ENCODE assay signal across 1 cellular context in the genomic region with DNA sequence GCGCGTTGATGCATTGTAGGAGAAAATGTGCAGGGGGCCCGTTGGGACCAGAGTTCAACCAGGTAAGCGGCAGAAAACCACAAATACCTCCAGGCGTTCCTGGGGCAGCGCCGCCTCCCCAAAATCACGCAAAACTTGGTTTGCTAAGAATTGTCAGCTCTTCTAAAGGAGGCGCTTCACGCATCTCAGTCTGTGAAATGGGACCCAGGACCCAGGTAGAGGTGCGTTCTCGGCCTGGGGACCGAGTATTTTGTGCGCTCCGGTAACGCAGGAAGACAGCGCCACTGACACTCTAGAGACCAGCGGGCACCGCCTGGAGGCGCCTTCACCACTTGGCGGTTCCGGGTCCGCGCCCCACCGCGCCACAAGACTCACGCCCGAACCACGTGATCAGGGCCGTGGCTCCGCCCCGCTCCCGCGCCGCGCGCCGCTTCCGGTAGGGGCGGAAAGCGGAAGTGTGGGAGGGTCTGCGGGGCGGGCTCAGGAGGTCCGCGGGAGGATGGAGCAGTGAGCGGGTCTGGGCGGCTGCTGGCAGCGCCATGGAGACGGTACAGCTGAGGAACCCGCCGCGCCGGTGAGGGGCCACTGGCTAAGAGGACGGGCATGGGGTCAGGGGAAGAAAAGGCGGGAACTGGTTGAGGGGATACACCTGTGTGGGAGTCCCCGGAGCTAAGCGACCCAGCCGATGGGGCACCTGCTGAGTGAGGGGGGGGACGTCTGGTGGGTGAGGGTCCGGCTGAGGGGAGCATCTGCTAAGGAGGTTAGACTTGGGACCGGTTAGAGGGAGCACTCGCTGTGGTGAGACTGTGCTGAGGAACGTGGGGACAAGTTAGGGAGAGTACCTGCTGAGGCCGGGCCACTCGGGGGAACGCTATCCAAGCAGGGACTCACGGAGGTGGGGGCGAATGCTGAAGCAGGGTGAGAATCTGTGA.
TF ChIP-seq lines count a peak whose summit lies in the region.

STK4 (plus strand) TSS at position 483 of the 932 bp plus-strand sequence; CDS start at position 540, 57 bp downstream.

TF ChIP-seq in HepG2, 621 proteins besides CTCF, POLR2A, EP300 and RAD21 (continued from another document and continues in another):
- TF ChIP-seq THAP9 (CRISPR knock-in tag; IDR thresholded peaks at IDR 0.05; ENCODE audit: borderline replicate concordance), result peak; percentile 96
- peak; percentile 54; the same call in 1 of the 2 replicates for TF ChIP-seq ZNF3 (CRISPR knock-in tag; IDR thresholded peaks at IDR 0.05)
- TF ChIP-seq, protein P1, sequence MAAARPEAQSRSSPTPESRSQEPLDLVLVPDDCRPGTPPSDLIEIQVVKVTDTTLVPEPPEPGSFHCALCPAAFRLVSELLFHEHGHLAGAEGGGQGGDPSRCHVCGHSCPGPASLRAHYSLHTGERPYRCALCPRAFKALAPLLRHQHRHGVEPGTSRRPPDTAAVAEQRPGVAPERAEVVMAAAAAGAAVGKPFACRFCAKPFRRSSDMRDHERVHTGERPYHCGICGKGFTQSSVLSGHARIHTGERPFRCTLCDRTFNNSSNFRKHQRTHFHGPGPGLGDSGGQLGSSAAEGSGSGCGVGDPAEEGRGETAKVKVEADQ (CRISPR knock-in tag; IDR thresholded peaks at IDR 0.05; ENCODE audit: borderline replicate concordance), result peak; percentile 100
- peak; percentile 92; the same call in 1 of the 2 replicates for TF ChIP-seq MTA1 (CRISPR knock-in tag; IDR thresholded peaks at IDR 0.05; ENCODE audit: borderline replicate concordance)
- peak; percentile 96 for TF ChIP-seq ZNF33B (CRISPR knock-in tag; IDR thresholded peaks at IDR 0.05)
- peak; percentile 96 for TF ChIP-seq IRF2 (CRISPR knock-in tag; IDR thresholded peaks at IDR 0.05)
- TF ChIP-seq ZFP62 (CRISPR knock-in tag; IDR thresholded peaks at IDR 0.05), result no peak
- TF ChIP-seq ISX (CRISPR knock-in tag; conservative IDR thresholded peaks at IDR 0.05), result no peak
- TF ChIP-seq YEATS4 (CRISPR knock-in tag; IDR thresholded peaks at IDR 0.05; ENCODE audit: borderline replicate concordance), result peak; percentile 97
- TF ChIP-seq SSRP1 (CRISPR knock-in tag; IDR thresholded peaks at IDR 0.05), result peak; percentile 68; the same call in 1 of the 2 replicates
- peak; percentile 91 for TF ChIP-seq HDAC2 (CRISPR knock-in tag; IDR thresholded peaks at IDR 0.05)
- peak; percentile 74 for TF ChIP-seq RARA (CRISPR knock-in tag; IDR thresholded peaks at IDR 0.05)
- TF ChIP-seq CC2D1A (CRISPR knock-in tag; IDR thresholded peaks at IDR 0.05), result peak; percentile 96
- peak; percentile 43; the same call in 1 of the 2 replicates for TF ChIP-seq ZNF180 (CRISPR knock-in tag; IDR thresholded peaks at IDR 0.05; ENCODE audit: borderline replicate concordance, low read depth)
- peak; percentile 92 for TF ChIP-seq MEIS2 (CRISPR knock-in tag; IDR thresholded peaks at IDR 0.05)
- peak; percentile 13; the same call in 1 of the 2 replicates for TF ChIP-seq FOSL1 (CRISPR knock-in tag; IDR thresholded peaks at IDR 0.05; ENCODE audit: borderline replicate concordance)
- peak; percentile 76 for TF ChIP-seq ZNF253 (CRISPR knock-in tag; IDR thresholded peaks at IDR 0.05; ENCODE audit: borderline replicate concordance)
- TF ChIP-seq ZNF101 (CRISPR knock-in tag; IDR thresholded peaks at IDR 0.05; ENCODE audit: borderline replicate concordance, low read depth), result no peak
- TF ChIP-seq ZNF740 (CRISPR knock-in tag; IDR thresholded peaks at IDR 0.05), result peak; percentile 77; the same call in 1 of the 2 replicates
- TF ChIP-seq SETDB1 (CRISPR knock-in tag; IDR thresholded peaks at IDR 0.05; ENCODE audit: borderline replicate concordance), result peak; percentile 72; the same call in 1 of the 2 replicates
- no peak for TF ChIP-seq ADNP (CRISPR knock-in tag; IDR thresholded peaks at IDR 0.05)
- 0 out of 2 replicates have a peak, but pooled peaks have one; percentile 66 for TF ChIP-seq HNRNPUL1 (IDR thresholded peaks at IDR 0.05; ENCODE audit: low read depth, low read length)
- peak; percentile 90; the same call in 1 of the 2 replicates for TF ChIP-seq ZNF441 (CRISPR knock-in tag; IDR thresholded peaks at IDR 0.05; ENCODE audit: borderline replicate concordance)
- TF ChIP-seq, protein P2, sequence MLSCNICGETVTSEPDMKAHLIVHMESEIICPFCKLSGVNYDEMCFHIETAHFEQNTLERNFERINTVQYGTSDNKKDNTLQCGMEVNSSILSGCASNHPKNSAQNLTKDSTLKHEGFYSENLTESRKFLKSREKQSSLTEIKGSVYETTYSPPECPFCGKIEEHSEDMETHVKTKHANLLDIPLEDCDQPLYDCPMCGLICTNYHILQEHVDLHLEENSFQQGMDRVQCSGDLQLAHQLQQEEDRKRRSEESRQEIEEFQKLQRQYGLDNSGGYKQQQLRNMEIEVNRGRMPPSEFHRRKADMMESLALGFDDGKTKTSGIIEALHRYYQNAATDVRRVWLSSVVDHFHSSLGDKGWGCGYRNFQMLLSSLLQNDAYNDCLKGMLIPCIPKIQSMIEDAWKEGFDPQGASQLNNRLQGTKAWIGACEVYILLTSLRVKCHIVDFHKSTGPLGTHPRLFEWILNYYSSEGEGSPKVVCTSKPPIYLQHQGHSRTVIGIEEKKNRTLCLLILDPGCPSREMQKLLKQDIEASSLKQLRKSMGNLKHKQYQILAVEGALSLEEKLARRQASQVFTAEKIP (CRISPR knock-in tag; IDR thresholded peaks at IDR 0.05; ENCODE audit: borderline replicate concordance), result no peak
- peak; percentile 95; the same call in 1 of the 2 replicates for TF ChIP-seq HOXD1 (CRISPR knock-in tag; IDR thresholded peaks at IDR 0.05)
- peak; percentile 87 for TF ChIP-seq ZNF124 (CRISPR knock-in tag; IDR thresholded peaks at IDR 0.05)
- TF ChIP-seq ARID3A (IDR thresholded peaks at IDR 0.05; ENCODE audit: low read depth, low read length), result no peak
- TF ChIP-seq NFE2L2 (IDR thresholded peaks at IDR 0.05; ENCODE audit: low read length), result no peak
- peak; percentile 96 for TF ChIP-seq MXD4 (CRISPR knock-in tag; IDR thresholded peaks at IDR 0.05)
- no peak for TF ChIP-seq TEF (CRISPR knock-in tag; IDR thresholded peaks at IDR 0.05)
- TF ChIP-seq, protein P3, sequence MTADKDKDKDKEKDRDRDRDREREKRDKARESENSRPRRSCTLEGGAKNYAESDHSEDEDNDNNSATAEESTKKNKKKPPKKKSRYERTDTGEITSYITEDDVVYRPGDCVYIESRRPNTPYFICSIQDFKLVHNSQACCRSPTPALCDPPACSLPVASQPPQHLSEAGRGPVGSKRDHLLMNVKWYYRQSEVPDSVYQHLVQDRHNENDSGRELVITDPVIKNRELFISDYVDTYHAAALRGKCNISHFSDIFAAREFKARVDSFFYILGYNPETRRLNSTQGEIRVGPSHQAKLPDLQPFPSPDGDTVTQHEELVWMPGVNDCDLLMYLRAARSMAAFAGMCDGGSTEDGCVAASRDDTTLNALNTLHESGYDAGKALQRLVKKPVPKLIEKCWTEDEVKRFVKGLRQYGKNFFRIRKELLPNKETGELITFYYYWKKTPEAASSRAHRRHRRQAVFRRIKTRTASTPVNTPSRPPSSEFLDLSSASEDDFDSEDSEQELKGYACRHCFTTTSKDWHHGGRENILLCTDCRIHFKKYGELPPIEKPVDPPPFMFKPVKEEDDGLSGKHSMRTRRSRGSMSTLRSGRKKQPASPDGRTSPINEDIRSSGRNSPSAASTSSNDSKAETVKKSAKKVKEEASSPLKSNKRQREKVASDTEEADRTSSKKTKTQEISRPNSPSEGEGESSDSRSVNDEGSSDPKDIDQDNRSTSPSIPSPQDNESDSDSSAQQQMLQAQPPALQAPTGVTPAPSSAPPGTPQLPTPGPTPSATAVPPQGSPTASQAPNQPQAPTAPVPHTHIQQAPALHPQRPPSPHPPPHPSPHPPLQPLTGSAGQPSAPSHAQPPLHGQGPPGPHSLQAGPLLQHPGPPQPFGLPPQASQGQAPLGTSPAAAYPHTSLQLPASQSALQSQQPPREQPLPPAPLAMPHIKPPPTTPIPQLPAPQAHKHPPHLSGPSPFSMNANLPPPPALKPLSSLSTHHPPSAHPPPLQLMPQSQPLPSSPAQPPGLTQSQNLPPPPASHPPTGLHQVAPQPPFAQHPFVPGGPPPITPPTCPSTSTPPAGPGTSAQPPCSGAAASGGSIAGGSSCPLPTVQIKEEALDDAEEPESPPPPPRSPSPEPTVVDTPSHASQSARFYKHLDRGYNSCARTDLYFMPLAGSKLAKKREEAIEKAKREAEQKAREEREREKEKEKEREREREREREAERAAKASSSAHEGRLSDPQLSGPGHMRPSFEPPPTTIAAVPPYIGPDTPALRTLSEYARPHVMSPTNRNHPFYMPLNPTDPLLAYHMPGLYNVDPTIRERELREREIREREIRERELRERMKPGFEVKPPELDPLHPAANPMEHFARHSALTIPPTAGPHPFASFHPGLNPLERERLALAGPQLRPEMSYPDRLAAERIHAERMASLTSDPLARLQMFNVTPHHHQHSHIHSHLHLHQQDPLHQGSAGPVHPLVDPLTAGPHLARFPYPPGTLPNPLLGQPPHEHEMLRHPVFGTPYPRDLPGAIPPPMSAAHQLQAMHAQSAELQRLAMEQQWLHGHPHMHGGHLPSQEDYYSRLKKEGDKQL (CRISPR knock-in tag; IDR thresholded peaks at IDR 0.05; ENCODE audit: low read depth), result peak; percentile 69; the same call in 1 of the 2 replicates
- TF ChIP-seq SOX6 (IDR thresholded peaks at IDR 0.05), result no peak
- peak; percentile 93 for TF ChIP-seq SOX6 (CRISPR knock-in tag; IDR thresholded peaks at IDR 0.05)
- TF ChIP-seq RAD51 (IDR thresholded peaks at IDR 0.05; ENCODE audit: borderline replicate concordance), result peak; percentile 98
- TF ChIP-seq, protein P4, sequence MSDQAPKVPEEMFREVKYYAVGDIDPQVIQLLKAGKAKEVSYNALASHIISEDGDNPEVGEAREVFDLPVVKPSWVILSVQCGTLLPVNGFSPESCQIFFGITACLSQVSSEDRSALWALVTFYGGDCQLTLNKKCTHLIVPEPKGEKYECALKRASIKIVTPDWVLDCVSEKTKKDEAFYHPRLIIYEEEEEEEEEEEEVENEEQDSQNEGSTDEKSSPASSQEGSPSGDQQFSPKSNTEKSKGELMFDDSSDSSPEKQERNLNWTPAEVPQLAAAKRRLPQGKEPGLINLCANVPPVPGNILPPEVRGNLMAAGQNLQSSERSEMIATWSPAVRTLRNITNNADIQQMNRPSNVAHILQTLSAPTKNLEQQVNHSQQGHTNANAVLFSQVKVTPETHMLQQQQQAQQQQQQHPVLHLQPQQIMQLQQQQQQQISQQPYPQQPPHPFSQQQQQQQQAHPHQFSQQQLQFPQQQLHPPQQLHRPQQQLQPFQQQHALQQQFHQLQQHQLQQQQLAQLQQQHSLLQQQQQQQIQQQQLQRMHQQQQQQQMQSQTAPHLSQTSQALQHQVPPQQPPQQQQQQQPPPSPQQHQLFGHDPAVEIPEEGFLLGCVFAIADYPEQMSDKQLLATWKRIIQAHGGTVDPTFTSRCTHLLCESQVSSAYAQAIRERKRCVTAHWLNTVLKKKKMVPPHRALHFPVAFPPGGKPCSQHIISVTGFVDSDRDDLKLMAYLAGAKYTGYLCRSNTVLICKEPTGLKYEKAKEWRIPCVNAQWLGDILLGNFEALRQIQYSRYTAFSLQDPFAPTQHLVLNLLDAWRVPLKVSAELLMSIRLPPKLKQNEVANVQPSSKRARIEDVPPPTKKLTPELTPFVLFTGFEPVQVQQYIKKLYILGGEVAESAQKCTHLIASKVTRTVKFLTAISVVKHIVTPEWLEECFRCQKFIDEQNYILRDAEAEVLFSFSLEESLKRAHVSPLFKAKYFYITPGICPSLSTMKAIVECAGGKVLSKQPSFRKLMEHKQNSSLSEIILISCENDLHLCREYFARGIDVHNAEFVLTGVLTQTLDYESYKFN (CRISPR knock-in tag; conservative IDR thresholded peaks at IDR 0.05), result peak; percentile 80
- 0 out of 2 replicates have a peak, but pooled peaks have one; percentile 3 for TF ChIP-seq ZNF703 (CRISPR knock-in tag; IDR thresholded peaks at IDR 0.05; ENCODE audit: borderline replicate concordance)
- TF ChIP-seq PLRG1 (conservative IDR thresholded peaks at IDR 0.05), result no peak
